Comparison of ENCODE assay signal across 16 cellular contexts in the genomic region with DNA sequence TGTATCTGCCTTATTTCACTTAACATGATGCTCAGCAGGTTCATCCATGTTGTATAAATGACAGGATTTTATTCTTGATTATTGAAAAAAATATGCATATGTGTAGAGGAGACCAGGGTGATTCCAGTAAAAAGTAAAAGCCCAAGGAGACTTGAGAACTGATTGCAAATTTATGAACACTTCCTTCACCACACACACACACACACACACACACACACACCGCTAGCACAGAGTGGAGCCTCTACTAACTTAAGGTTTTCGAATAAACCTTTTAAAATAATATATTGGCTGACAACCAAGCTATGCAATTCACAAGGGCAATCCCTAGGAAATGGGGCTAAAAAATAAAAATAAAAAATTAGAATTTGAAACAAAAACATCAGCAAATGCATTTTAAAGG. TPM values are rescaled to one million over a fixed set of nuclear protein-coding genes. Genes with fewer than 3 reads are reported as not detected.
DNase-seq lines count a peak whose midpoint lies in the region; ATAC-seq and TF ChIP-seq lines count a peak whose summit lies in the region.
"Had no signal": no experiment of that assay in that cellular context is flagged by ENCODE, and none has a peak within 500 bp of the region (broad histone marks: within the 10 kb centered on the region; RNA-seq: fewer than 3 reads in every experiment).

No MANE protein-coding gene starts in this region.

- H3K36me3 ChIP-seq in BLaER1 treated with 17β-estradiol and CSF1 and Interleukin-3, amounts not matched to agents 10 nM and 100 nM = no peaks in the 10 kb centered on the region
- no peaks in the 10 kb centered on the region for H3K36me3 ChIP-seq in Loucy (ENCODE audit: insufficient read depth, low read length)
- H3K36me3 ChIP-seq: Peyer's patch had no signal

- peak overlapping the region in 4 of 11 experiments; percentile 70 to 90 (median 81); a peak in 5 of 22 replicates for H3K27ac ChIP-seq in BLaER1 treated with 17β-estradiol and CSF1 and Interleukin-3, amounts not matched to agents 10 nM and 100 nM
- H3K27ac ChIP-seq: Peyer's patch had no signal

- H2AFZ ChIP-seq in Loucy (ENCODE audit: low read length) = no peak overlapping the region

- ATAC-seq in activated CD8-positive, alpha-beta T cell treated with anti-CD3 and anti-CD28 coated beads, Interleukin-2, amount 10 ng/mL, durations not matched to agents 7 days and 5 days = no peak
- no peak for ATAC-seq in naive thymus-derived CD8-positive, alpha-beta T cell
- ATAC-seq: HepG2, Right ventricle myocardium inferior had no signal

- no peaks in the 10 kb centered on the region for H3K9me2 ChIP-seq in Loucy (replicated peaks; ENCODE audit: low read depth, low read length)

- H3K4me1 Mint-ChIP-seq in activated CD8-positive, alpha-beta T cell treated with anti-CD3 and anti-CD28 coated beads, Interleukin-2, amount 10 ng/mL, durations not matched to agents 7 days and 5 days (ENCODE audit: low read depth) = peaks cover 66% of the 10 kb centered on the region
- peaks cover 40 to 79% (median 71%) of the 10 kb centered on the region in 4 donors for H3K4me1 Mint-ChIP-seq in naive thymus-derived CD8-positive, alpha-beta T cell
- peaks cover 3% of the 10 kb centered on the region for H3K4me1 Mint-ChIP-seq in T-helper 2 cell treated with Interferon-gamma antibody and Interleukin-4, amounts not matched to agents 5 μg/mL and 100 μg/mL, for 36 hours (ENCODE audit: low read depth)

- H3K36me3 Mint-ChIP-seq in activated CD8-positive, alpha-beta T cell treated with anti-CD3 and anti-CD28 coated beads, Interleukin-2, amount 10 ng/mL, durations not matched to agents 7 days and 5 days (ENCODE audit: low read depth) = peaks cover 32% of the 10 kb centered on the region
- H3K36me3 Mint-ChIP-seq in naive thymus-derived CD8-positive, alpha-beta T cell = peaks cover 4 to 33% (median 27%) of the 10 kb centered on the region in 3 donors
- H3K36me3 Mint-ChIP-seq in T-helper 2 cell treated with Interferon-gamma antibody and Interleukin-4, amounts not matched to agents 5 μg/mL and 100 μg/mL, for 36 hours (ENCODE audit: low read depth) = no peaks in the 10 kb centered on the region

- no peaks in the 10 kb centered on the region for H3F3A ChIP-seq in Loucy (ENCODE audit: low read depth)

- POLR2A ChIA-PET in activated CD8-positive, alpha-beta T cell treated with anti-CD3 and anti-CD28 coated beads, Interleukin-2, amount 10 ng/mL, durations not matched to agents 7 days and 5 days (lab: Charles Lee) = interaction anchor here (1.2 to 8.5 kb wide), 4 partner anchors 11 to 156 kb away, joined by 4 to 85 read pairs (median 30); no protein-coding TSS in a partner anchor
- POLR2A ChIA-PET in naive thymus-derived CD8-positive, alpha-beta T cell (lab: Charles Lee) = interaction anchor here (0.6 to 5.2 kb wide), 8 partner anchors 9 to 163 kb away, joined by 3 to 35 read pairs (median 4); partner anchors contain the start of gene KLRC4

- CTCF ChIA-PET in activated CD8-positive, alpha-beta T cell treated with anti-CD3 and anti-CD28 coated beads, Interleukin-2, amount 10 ng/mL, durations not matched to agents 7 days and 5 days (lab: Charles Lee) = interaction anchor here (0.6 to 2.4 kb wide), 2 partner anchors 9 to 33 kb away, joined by 4 to 6 read pairs; no protein-coding TSS in a partner anchor

- H4K20me1 ChIP-seq in BLaER1 treated with 17β-estradiol and CSF1 and Interleukin-3, amounts not matched to agents 10 nM and 100 nM = no peaks in the 10 kb centered on the region
- H4K20me1 ChIP-seq in Loucy (ENCODE audit: insufficient read depth, low read length, poor library complexity, severe bottlenecking) = no peaks in the 10 kb centered on the region

- peak overlapping the region in 9 of 11 experiments; percentile 26 to 81 (median 55); a peak in 11 of 22 replicates for H3K4me2 ChIP-seq in BLaER1 treated with 17β-estradiol and CSF1 and Interleukin-3, amounts not matched to agents 10 nM and 100 nM
- H3K4me2 ChIP-seq in Loucy (ENCODE audit: low read depth, low read length, poor library complexity, severe bottlenecking) = peak overlapping the region; percentile 25

- DNase-seq in activated CD8-positive, alpha-beta T cell treated with anti-CD3 and anti-CD28 coated beads, Interleukin-2, amount 10 ng/mL, durations not matched to agents 7 days and 5 days = no peak
- peak in 1 of 10 donors; percentile 69 for DNase-seq in naive thymus-derived CD8-positive, alpha-beta T cell
- no peak for DNase-seq in DMS114 treated with DMSO at 0.1 percent for 48 hours (lab: John Stamatoyannopoulos, UW; ENCODE audit: unreplicated experiment)
- DNase-seq in T-helper 2 cell treated with Interferon-gamma antibody and Interleukin-4, amounts not matched to agents 5 μg/mL and 100 μg/mL, for 36 hours (ENCODE audit: low spot score) = no peak
- DNase-seq in activated CD4-positive, CD25-positive, alpha-beta regulatory T cell treated with anti-CD3 and anti-CD28 coated beads, Interleukin-2, amount 50 U/mL, for 72 hours = no peak
- DNase-seq: HFFc6, KG1, NCI-H1105, NCI-H187, NCI-H345, Peyer's patch had no signal

- peak overlapping the region; percentile 67 for H3K27ac Mint-ChIP-seq in activated CD8-positive, alpha-beta T cell treated with anti-CD3 and anti-CD28 coated beads, Interleukin-2, amount 10 ng/mL, durations not matched to agents 7 days and 5 days
- H3K27ac Mint-ChIP-seq in naive thymus-derived CD8-positive, alpha-beta T cell = peak overlapping the region; percentile 77 to 99 (median 90)
- H3K27ac Mint-ChIP-seq in T-helper 2 cell treated with Interferon-gamma antibody and Interleukin-4, amounts not matched to agents 5 μg/mL and 100 μg/mL, for 36 hours = no peak overlapping the region
- H3K27ac Mint-ChIP-seq: HFFc6 had no signal

- peaks cover 0 to 4% (median 0%) of the 10 kb centered on the region in 11 experiments; a peak in 3 of 22 replicates for H3K9me3 ChIP-seq in BLaER1 treated with 17β-estradiol and CSF1 and Interleukin-3, amounts not matched to agents 10 nM and 100 nM (replicated peaks in 1 of 11)
- H3K9me3 ChIP-seq in Loucy (ENCODE audit: insufficient read depth, low read depth, low read length) = no peaks in the 10 kb centered on the region
- H3K9me3 ChIP-seq: Peyer's patch had no signal

- no peaks in the 10 kb centered on the region for H3K9me3 Mint-ChIP-seq in activated CD8-positive, alpha-beta T cell treated with anti-CD3 and anti-CD28 coated beads, Interleukin-2, amount 10 ng/mL, durations not matched to agents 7 days and 5 days (ENCODE audit: insufficient read depth)
- H3K9me3 Mint-ChIP-seq in naive thymus-derived CD8-positive, alpha-beta T cell = peaks cover 0 to 7% (median 0%) of the 10 kb centered on the region in 9 donors
- no peaks in the 10 kb centered on the region for H3K9me3 Mint-ChIP-seq in T-helper 2 cell treated with Interferon-gamma antibody and Interleukin-4, amounts not matched to agents 5 μg/mL and 100 μg/mL, for 36 hours
- H3K9me3 Mint-ChIP-seq: HFFc6 had no signal

- no peak overlapping the region for H3K9ac ChIP-seq in BLaER1 treated with 17β-estradiol and CSF1 and Interleukin-3, amounts not matched to agents 10 nM and 100 nM
- H3K9ac ChIP-seq in Loucy (ENCODE audit: low read depth, low read length, poor library complexity, severe bottlenecking) = no peak overlapping the region

- H3K79me2 ChIP-seq in Loucy (ENCODE audit: insufficient read depth, low read length) = no peaks in the 10 kb centered on the region

- peaks cover 23 to 50% (median 43%) of the 10 kb centered on the region in 10 experiments for H3K4me1 ChIP-seq in BLaER1 treated with 17β-estradiol and CSF1 and Interleukin-3, amounts not matched to agents 10 nM and 100 nM
- H3K4me1 ChIP-seq in Loucy (ENCODE audit: insufficient read depth, low read length, poor library complexity, severe bottlenecking) = peaks cover 36% of the 10 kb centered on the region

- no peaks in the 10 kb centered on the region for H3K27me3 Mint-ChIP-seq in activated CD8-positive, alpha-beta T cell treated with anti-CD3 and anti-CD28 coated beads, Interleukin-2, amount 10 ng/mL, durations not matched to agents 7 days and 5 days (ENCODE audit: low read depth)
- no peaks in the 10 kb centered on the region for H3K27me3 Mint-ChIP-seq in naive thymus-derived CD8-positive, alpha-beta T cell
- H3K27me3 Mint-ChIP-seq in T-helper 2 cell treated with Interferon-gamma antibody and Interleukin-4, amounts not matched to agents 5 μg/mL and 100 μg/mL, for 36 hours (ENCODE audit: low read depth) = peaks cover 12% of the 10 kb centered on the region

- H3K4me3 Mint-ChIP-seq in activated CD8-positive, alpha-beta T cell treated with anti-CD3 and anti-CD28 coated beads, Interleukin-2, amount 10 ng/mL, durations not matched to agents 7 days and 5 days = peak overlapping the region; percentile 55
- H3K4me3 Mint-ChIP-seq in naive thymus-derived CD8-positive, alpha-beta T cell = peak overlapping the region; percentile 55 to 81 (median 69)
- H3K4me3 Mint-ChIP-seq in T-helper 2 cell treated with Interferon-gamma antibody and Interleukin-4, amounts not matched to agents 5 μg/mL and 100 μg/mL, for 36 hours = no peak overlapping the region
- H3K4me3 Mint-ChIP-seq: HFFc6 had no signal

- H3K4me3 ChIP-seq in BLaER1 treated with 17β-estradiol and CSF1 and Interleukin-3, amounts not matched to agents 10 nM and 100 nM = no peak overlapping the region
- H3K4me3 ChIP-seq in Loucy (ENCODE audit: low read length, poor library complexity, severe bottlenecking) = no peak overlapping the region
- H3K4me3 ChIP-seq: Peyer's patch had no signal

- H3K27me3 ChIP-seq in BLaER1 treated with 17β-estradiol and CSF1 and Interleukin-3, amounts not matched to agents 10 nM and 100 nM = no peaks in the 10 kb centered on the region
- H3K27me3 ChIP-seq in Loucy (ENCODE audit: insufficient read depth, low read length, poor library complexity, severe bottlenecking) = no peaks in the 10 kb centered on the region
- H3K27me3 ChIP-seq: Peyer's patch had no signal

- TF ChIP-seq CTCF in Loucy (conservative IDR thresholded peaks at IDR 0.05; ENCODE audit: low read length) = no peak

RNA-seq across cellular contexts. Expression of gene KLRK1, which starts 8.3 kb away (rescaled TPM):
- total RNA-seq in activated CD8-positive, alpha-beta T cell treated with anti-CD3 and anti-CD28 coated beads, Interleukin-2, amount 10 ng/mL, durations not matched to agents 7 days and 5 days = 100 to 1,000 TPM; 117 to 123 TPM
- total RNA-seq in naive thymus-derived CD8-positive, alpha-beta T cell = 100 to 1,000 TPM; 792 to 865 TPM
- polyA plus RNA-seq in naive thymus-derived CD8-positive, alpha-beta T cell = 100 to 1,000 TPM; 525 to 619 (median 611) TPM
- total RNA-seq: HepG2, HFFc6 had no signal
- polyA plus RNA-seq: HepG2 had no signal

RNA-seq across cellular contexts. Expression of gene KLRC4, which starts 11.4 kb away (rescaled TPM):
- total RNA-seq in activated CD8-positive, alpha-beta T cell treated with anti-CD3 and anti-CD28 coated beads, Interleukin-2, amount 10 ng/mL, durations not matched to agents 7 days and 5 days = 1 to 10 TPM; 3.6 to 4.9 TPM
- 10 to 100 TPM; 55.4 to 57.6 TPM for total RNA-seq in naive thymus-derived CD8-positive, alpha-beta T cell
- polyA plus RNA-seq in naive thymus-derived CD8-positive, alpha-beta T cell = 10 to 100 TPM in 2 of 3 donors, 1 to 10 TPM in 1; 1.3 to 31.8 (median 13.6) TPM
- total RNA-seq: HepG2, HFFc6, Right ventricle myocardium inferior had no signal

RNA-seq across cellular contexts. Expression of gene KLRC3, which starts 22.2 kb away (rescaled TPM):
- total RNA-seq in activated CD8-positive, alpha-beta T cell treated with anti-CD3 and anti-CD28 coated beads, Interleukin-2, amount 10 ng/mL, durations not matched to agents 7 days and 5 days = 1 to 10 TPM; 1.3 to 2.1 TPM
- 1 to 10 TPM; 3.2 to 4.6 TPM for total RNA-seq in naive thymus-derived CD8-positive, alpha-beta T cell
- polyA plus RNA-seq in naive thymus-derived CD8-positive, alpha-beta T cell = 1 to 10 TPM; 2.2 to 6.4 (median 3.9) TPM
- total RNA-seq: HepG2, HFFc6, Right ventricle myocardium inferior had no signal
- polyA plus RNA-seq: HepG2 had no signal

RNA-seq across cellular contexts. Expression of gene KLRC2, which starts 37.6 kb away (rescaled TPM):
- 1 to 10 TPM; 1.6 to 1.7 TPM for total RNA-seq in activated CD8-positive, alpha-beta T cell treated with anti-CD3 and anti-CD28 coated beads, Interleukin-2, amount 10 ng/mL, durations not matched to agents 7 days and 5 days
- total RNA-seq in naive thymus-derived CD8-positive, alpha-beta T cell = 1 to 10 TPM; 1.9 to 3.6 TPM
- polyA plus RNA-seq in naive thymus-derived CD8-positive, alpha-beta T cell = 10 to 100 TPM in 1 of 3 donors, under 1 TPM in 2; 0.62 to 25.0 (median 0.76) TPM
- total RNA-seq: HFFc6, Right ventricle myocardium inferior had no signal

RNA-seq across cellular contexts. Expression of gene KLRC1, which starts 55.0 kb away (rescaled TPM):
- 1 to 10 TPM; 4.9 to 5.0 TPM for total RNA-seq in activated CD8-positive, alpha-beta T cell treated with anti-CD3 and anti-CD28 coated beads, Interleukin-2, amount 10 ng/mL, durations not matched to agents 7 days and 5 days
- 1 to 10 TPM; 4.4 TPM for total RNA-seq in naive thymus-derived CD8-positive, alpha-beta T cell
- 1 to 10 TPM in 1 of 3 donors, under 1 TPM in 2; 0.32 to 1.1 (median 0.91) TPM for polyA plus RNA-seq in naive thymus-derived CD8-positive, alpha-beta T cell
- total RNA-seq: HepG2, HFFc6, MCF 10A, Right ventricle myocardium inferior had no signal
- polyA plus RNA-seq: HepG2 had no signal

Comparison
In these comparisons a context has a peak if more than half of its experiments do, and no peak if none do; other contexts are left out.
1. RNA of gene KLRK1, which starts 8.3 kb away (total RNA-seq): 792 to 865 TPM in naive thymus-derived CD8-positive, alpha-beta T cell; 117 to 123 TPM in activated CD8-positive, alpha-beta T cell treated with anti-CD3 and anti-CD28 coated beads, Interleukin-2, amount 10 ng/mL, durations not matched to agents 7 days and 5 days; every median in the first group is over 4 times any median in the second.
2. RNA of gene KLRC4, which starts 11.4 kb away (total RNA-seq): 55.4 to 57.6 TPM in naive thymus-derived CD8-positive, alpha-beta T cell; 3.6 to 4.9 TPM in activated CD8-positive, alpha-beta T cell treated with anti-CD3 and anti-CD28 coated beads, Interleukin-2, amount 10 ng/mL, durations not matched to agents 7 days and 5 days; every median in the first group is over 4 times any median in the second.